8 cellular contexts compared by ENCODE assay signal in genomic region chr2:169584005-169584877, GRCh38. TPM values are rescaled to one million over a fixed set of nuclear protein-coding genes. Genes with fewer than 3 reads are reported as not detected.
DNase-seq lines count a peak whose midpoint lies in the region; ATAC-seq, FAIRE-seq and TF ChIP-seq lines count a peak whose summit lies in the region.

Gene PPIG, plus strand, starts transcription at chr2:169584351. Its CDS starts 19,691 bp downstream, at chr2:169604042.

- H3K4me2 ChIP-seq in H1 (ENCODE audit: insufficient read depth in 1 of 2, low read depth in 2 of 2, low read length in 2 of 2): peak within 1 kb of the TSS; percentile 62 to 64

- H2BK20ac ChIP-seq in H1 (ENCODE audit: low read length): no peak within 1 kb of the TSS

- peak within 1 kb of the TSS; percentile 97 for H3K27ac ChIP-seq in CD4-positive, alpha-beta T cell (ENCODE audit: low read depth, low read length)
- peak within 1 kb of the TSS; percentile 96 for H3K27ac ChIP-seq in H1 (ENCODE audit: low read depth, low read length)

- peak within 1 kb of the TSS; percentile 73 for H4K5ac ChIP-seq in H1 (ENCODE audit: insufficient read length, low read depth, low read length)

- H2BK15ac ChIP-seq in H1 (ENCODE audit: low read length): no peak within 1 kb of the TSS; the same call in 1 of the 2 replicates

- H3K4ac ChIP-seq in H1 (replicated peaks; ENCODE audit: insufficient read length, low read depth, low read length): peak within 1 kb of the TSS; percentile 10

- H3K4me3 ChIP-seq in H1 (ENCODE audit: extremely low read depth in 1 of 4, insufficient read depth in 2 of 4, low read depth in 3 of 4, low read length in 4 of 4): peak within 1 kb of the TSS; percentile 81 to 97 (median 94)

- intact Hi-C loops in CD4-positive, alpha-beta T cell (cut with DNase I, micrococcal nuclease): loop anchor here (1.0 to 10.0 kb wide), 5 partner anchors 11 to 1341 kb away; partner anchors contain the start of genes CFAP210 (in 1 of the 2), FASTKD1 (in 1 of the 2), GORASP2 (in 1 of the 2) and PHOSPHO2 (in 1 of the 2)

- peak within 1 kb of the TSS; percentile 86; the same call in 1 of the 2 replicates for H2AFZ ChIP-seq in H1 (ENCODE audit: low read length)

- peak; percentile 76 for FAIRE-seq in H1 (lab: Jason Lieb, UNC)

- no peak for TF ChIP-seq RAD21 in H1 (IDR thresholded peaks at IDR 0.05 in 1 of 2, conservative IDR thresholded peaks at IDR 0.05 in 1 of 2; ENCODE audit: low read depth in 2 of 2, low read length in 2 of 2)

- TF ChIP-seq POLR2A in H1 (IDR thresholded peaks at IDR 0.05; ENCODE audit: control extremely low read depth in 1 of 2, low read depth in 2 of 2, low read length in 2 of 2): peak in 1 of 2 experiments; percentile 93; a peak in 2 of 3 replicates

- peak within 1 kb of the TSS; percentile 66 for H3K18ac ChIP-seq in H1 (ENCODE audit: extremely low read depth, low read length)

- H2BK5ac ChIP-seq in H1 (ENCODE audit: low read depth, low read length): peak within 1 kb of the TSS; percentile 93

- H3K27me3 Mint-ChIP-seq in CD4-positive, alpha-beta T cell: no peaks in the 10 kb centered on the region
- H3K27me3 Mint-ChIP-seq in memory B cell: no peaks in the 10 kb centered on the region

- H3K56ac ChIP-seq in H1 (replicated peaks; ENCODE audit: insufficient read length, low read depth, low read length): peak within 1 kb of the TSS; percentile 62

- peak within 1 kb of the TSS; percentile 99 for H3K27ac Mint-ChIP-seq in CD4-positive, alpha-beta T cell
- H3K27ac Mint-ChIP-seq in memory B cell: peak within 1 kb of the TSS; percentile 100

- POLR2A ChIA-PET in CD4-positive, alpha-beta T cell (lab: Charles Lee): interaction anchor here (0.6 to 2.4 kb wide), 20 partner anchors 11 to 1344 kb away, joined by 3 to 49 read pairs (median 4); partner anchors contain the start of genes BBS5, CFAP210, FASTKD1 and METTL5
- POLR2A ChIA-PET in activated CD8-positive, alpha-beta memory T cell treated with anti-CD3 and anti-CD28 coated beads for 36 hours (lab: Charles Lee): interaction anchor here (0.6 to 1.6 kb wide), 5 partner anchors 11 to 215 kb away, joined by 4 to 14 read pairs (median 5); partner anchors contain the start of genes CFAP210, FASTKD1, PHOSPHO2 and SSB
- POLR2A ChIA-PET in H1 (lab: Charles Lee; ENCODE audit: partially characterized antibody): interaction anchor here (0.7 to 2.5 kb wide), 13 partner anchors 9 to 243 kb away, joined by 3 to 23 read pairs (median 4); partner anchors contain the start of genes FASTKD1, KLHL23 and UBR3

- CTCF ChIA-PET in CD4-positive, alpha-beta T cell (lab: Charles Lee): interaction anchor here (0.7 to 1.3 kb wide), 2 partner anchors 12 to 56 kb away, joined by 3 to 4 read pairs; no protein-coding TSS in a partner anchor
- CTCF ChIA-PET in activated CD8-positive, alpha-beta memory T cell treated with anti-CD3 and anti-CD28 coated beads for 36 hours (lab: Charles Lee): interaction anchor here (0.7 kb wide), 1 partner anchor 19 kb away, joined by 3 read pairs; no protein-coding TSS in a partner anchor
- CTCF ChIA-PET in H1 (lab: Charles Lee; ENCODE audit: partially characterized antibody): interaction anchor here (0.6 to 1.0 kb wide), 2 partner anchors 30 to 205 kb away, joined by 3 to 4 read pairs; no protein-coding TSS in a partner anchor

- H3K9me3 Mint-ChIP-seq in CD4-positive, alpha-beta T cell: peaks cover 3% of the 10 kb centered on the region
- peaks cover 1% of the 10 kb centered on the region for H3K9me3 Mint-ChIP-seq in memory B cell

- no peaks in the 10 kb centered on the region for H3K79me1 ChIP-seq in H1 (ENCODE audit: low read depth, low read length)

- H4K20me1 ChIP-seq in H1 (replicated peaks in 1 of 2; ENCODE audit: control insufficient read depth in 1 of 2, insufficient read depth in 2 of 2, low read length in 2 of 2): peaks cover 0 to 3% of the 10 kb centered on the region in 2 experiments

- no peak within 1 kb of the TSS for H2BK120ac ChIP-seq in H1 (replicated peaks; ENCODE audit: low read depth, low read length)

- peaks cover 31% of the 10 kb centered on the region for H3K36me3 Mint-ChIP-seq in CD4-positive, alpha-beta T cell (ENCODE audit: low read depth)
- no peaks in the 10 kb centered on the region for H3K36me3 Mint-ChIP-seq in memory B cell

- 9% methylated on average over 47 of the region's 49 CpGs; no CpG with 5 or more reads in 1 of the 2 experiments for WGBS in H1 (ENCODE audit: extremely low coverage in 1 of 2, insufficient coverage in 1 of 2, insufficient read length in 1 of 2, insufficient replicate concordance in 2 of 2, low coverage in 1 of 2, low lambda C conversion rate in 2 of 2, missing lambda C conversion rate in 1 of 2), 2 experiments

- peak within 1 kb of the TSS; percentile 63 for H4K91ac ChIP-seq in H1 (replicated peaks; ENCODE audit: insufficient read length, low read length)

- H3K27me3 ChIP-seq in CD4-positive, alpha-beta T cell (ENCODE audit: control insufficient read depth, insufficient read depth, low read length): no peaks in the 10 kb centered on the region
- H3K27me3 ChIP-seq in H1 (replicated peaks in 1 of 4; ENCODE audit: control insufficient read depth in 3 of 4, extremely low read depth in 1 of 4, insufficient read depth in 3 of 4, low read length in 3 of 4): no peaks in the 10 kb centered on the region

- peak; percentile 92 for ATAC-seq in CD4-positive, alpha-beta T cell (ENCODE audit: poor library complexity)
- ATAC-seq in GM19452 (IDR thresholded peaks at IDR 0.05; ENCODE audit: unreplicated experiment) (peak; percentile 90), memory B cell (ENCODE audit: low read depth) (peak; percentile 84)

- H3K9me3 ChIP-seq in CD4-positive, alpha-beta T cell (ENCODE audit: control insufficient read depth, low read length): no peaks in the 10 kb centered on the region
- 0 out of 4 replicates have a peak, but pooled peaks cover 0 to 3% of the 10 kb centered on the region in 2 experiments for H3K9me3 ChIP-seq in H1 (ENCODE audit: insufficient read depth in 2 of 2, low read depth in 1 of 2, low read length in 1 of 2)

- H3K4me3 Mint-ChIP-seq in CD4-positive, alpha-beta T cell: peak within 1 kb of the TSS; percentile 98
- peak within 1 kb of the TSS; percentile 99 for H3K4me3 Mint-ChIP-seq in memory B cell

- H3K4me1 ChIP-seq in H1 (replicated peaks in 1 of 4; ENCODE audit: control insufficient read depth in 3 of 4, insufficient read depth in 4 of 4, low read length in 3 of 4): no peaks in the 10 kb centered on the region; a peak in 3 of 7 replicates

- peaks cover 39% of the 10 kb centered on the region for H3K4me1 Mint-ChIP-seq in CD4-positive, alpha-beta T cell (ENCODE audit: low read depth)
- peaks cover 14% of the 10 kb centered on the region for H3K4me1 Mint-ChIP-seq in memory B cell

- H3K14ac ChIP-seq in H1 (ENCODE audit: insufficient read length): no peak within 1 kb of the TSS

- H3K36me3 ChIP-seq in H1 (ENCODE audit: control insufficient read depth in 2 of 4, insufficient read depth in 4 of 4, low read length in 3 of 4): no peaks in the 10 kb centered on the region

- peak within 1 kb of the TSS; percentile 88 to 98 (median 92) for H3K9ac ChIP-seq in H1 (replicated peaks in 1 of 4; ENCODE audit: extremely low read depth in 1 of 4, low read depth in 3 of 4, low read length in 3 of 4)

- H3K23ac ChIP-seq in H1 (ENCODE audit: insufficient read length): no peak within 1 kb of the TSS

- H3K79me2 ChIP-seq in H1 (ENCODE audit: control insufficient read depth in 1 of 2, insufficient read depth in 2 of 2, low read length in 2 of 2): peaks cover 31 to 47% of the 10 kb centered on the region in 2 experiments

- no peak for TF ChIP-seq CTCF in CD4-positive, alpha-beta T cell (IDR thresholded peaks at IDR 0.05)
- TF ChIP-seq CTCF in H1 (IDR thresholded peaks at IDR 0.05; ENCODE audit: control extremely low read depth in 1 of 3, insufficient read depth in 1 of 3, low read depth in 1 of 3, low read length in 3 of 3): no peak

- peak in 1 of 2 experiments; percentile 50; a peak in 1 of 3 replicates for TF ChIP-seq EP300 in H1 (IDR thresholded peaks at IDR 0.05; ENCODE audit: borderline replicate concordance in 1 of 2, low read depth in 2 of 2, low read length in 2 of 2)

- 0 out of 2 replicates have a peak within 1 kb of the TSS, but pooled peaks have one; percentile 65 for H2AK5ac ChIP-seq in H1 (ENCODE audit: low read depth, low read length)

- H3K23me2 ChIP-seq in H1 (ENCODE audit: low read depth, low read length): no peaks in the 10 kb centered on the region; the same call in 1 of the 2 replicates

- H2BK12ac ChIP-seq in H1 (ENCODE audit: low read depth, low read length): peak within 1 kb of the TSS; percentile 68; the same call in 1 of the 2 replicates

- peak within 1 kb of the TSS; percentile 93; the same call in 1 of the 2 replicates for H4K8ac ChIP-seq in H1 (ENCODE audit: extremely low read depth, insufficient read depth, low read length)

- peak; percentile 73 to 86 (median 80) for DNase-seq in CD4-positive, alpha-beta T cell
- peak; percentile 85 for DNase-seq in HK-2 (ENCODE audit: unreplicated experiment)
- DNase-seq in NK-92 treated with Interleukin-12 subunit alpha and Interleukin-12 subunit beta, amount 100 ng/mL, for 24 hours (lab: John Stamatoyannopoulos, UW): peak; percentile 86
- DNase-seq in H1 (ENCODE audit: low read depth in 1 of 2, low spot score in 2 of 2): peak; percentile 56 to 86
- peak; percentile 73 to 82 for DNase-seq in memory B cell (ENCODE audit: low spot score in 2 of 2)
- DNase-seq in stimulated activated CD8-positive, alpha-beta memory T cell treated with anti-CD3 and anti-CD28 coated beads, Interleukin-12 subunit alpha, Interleukin-12 subunit beta, amount 100 ng/mL, for 24 hours (ENCODE audit: extremely low read depth): peak; percentile 70

TF ChIP-seq in H1, 55 proteins besides CTCF, POLR2A, EP300 and RAD21 (continues in another document):
- TF ChIP-seq SAP30 (IDR thresholded peaks at IDR 0.05; ENCODE audit: insufficient read depth, insufficient replicate concordance, low read length) (peak; percentile 44), TBP (IDR thresholded peaks at IDR 0.05; ENCODE audit: low read depth, low read length) (peak; percentile 80), CBX5 (IDR thresholded peaks at IDR 0.05; ENCODE audit: low read depth, low read length) (no peak), YY1 (IDR thresholded peaks at IDR 0.05; ENCODE audit: low read depth, low read length) (peak; percentile 88), NANOG (IDR thresholded peaks at IDR 0.05; ENCODE audit: insufficient read depth, low read depth, low read length, poor library complexity, severe bottlenecking) (no peak)

RNA-seq across cellular contexts. Expression of gene PPIG, which starts in this region (rescaled TPM):
- total RNA-seq in CD4-positive, alpha-beta T cell: 10 to 100 TPM; 83.4 to 87.8 TPM
- total RNA-seq in activated CD8-positive, alpha-beta memory T cell treated with anti-CD3 and anti-CD28 coated beads for 36 hours: 10 to 100 TPM; 59.4 to 62.6 TPM
- 65.7 and 71.0 TPM in 2 replicates for total RNA-seq in H1 (2021; fragmentation: NEBNext Ultra II Directional; extraction: Animal tissue kit (Norgen Biotek cat#: 25700))
- 10.2 and 14.7 TPM in 2 replicates for polyA plus RNA-seq in H1 (2011; rRNA removed)
- polyA plus RNA-seq in H1 (2011; cell fraction: cytosol; rRNA removed): 22.3 TPM
- polyA plus RNA-seq in H1 (2011; cell fraction: nucleus; rRNA removed): 12.2 TPM
- polyA plus RNA-seq in H1 (2012, experiment 1 of 2): 47.1 to 89.9 TPM (median 57.4 TPM) in 4 replicates
- 5.9 TPM for polyA plus RNA-seq in H1 (2012, experiment 2 of 2)
- polyA plus RNA-seq in H1 (2013, experiment 1 of 2): 141 TPM
- polyA plus RNA-seq in H1 (2013, experiment 2 of 2): 136 TPM
- polyA minus RNA-seq in H1 (2011; rRNA and poly(A)+ RNA removed): 18.1 and 28.5 TPM in 2 replicates
- 12.7 TPM for polyA minus RNA-seq in H1 (2011; cell fraction: cytosol; rRNA and poly(A)+ RNA removed)
- 50.5 TPM for polyA minus RNA-seq in H1 (2011; cell fraction: nucleus; rRNA and poly(A)+ RNA removed)

Comparison
In these comparisons a context has a peak if more than half of its experiments do, and no peak if none do; other contexts are left out.
1. Peak in every context shown above with its lines: DNase-seq, ATAC-seq, H3K4me3 ChIP-seq and H3K27ac ChIP-seq.